ENCODE assay signal across 3 cellular contexts in the genomic region with DNA sequence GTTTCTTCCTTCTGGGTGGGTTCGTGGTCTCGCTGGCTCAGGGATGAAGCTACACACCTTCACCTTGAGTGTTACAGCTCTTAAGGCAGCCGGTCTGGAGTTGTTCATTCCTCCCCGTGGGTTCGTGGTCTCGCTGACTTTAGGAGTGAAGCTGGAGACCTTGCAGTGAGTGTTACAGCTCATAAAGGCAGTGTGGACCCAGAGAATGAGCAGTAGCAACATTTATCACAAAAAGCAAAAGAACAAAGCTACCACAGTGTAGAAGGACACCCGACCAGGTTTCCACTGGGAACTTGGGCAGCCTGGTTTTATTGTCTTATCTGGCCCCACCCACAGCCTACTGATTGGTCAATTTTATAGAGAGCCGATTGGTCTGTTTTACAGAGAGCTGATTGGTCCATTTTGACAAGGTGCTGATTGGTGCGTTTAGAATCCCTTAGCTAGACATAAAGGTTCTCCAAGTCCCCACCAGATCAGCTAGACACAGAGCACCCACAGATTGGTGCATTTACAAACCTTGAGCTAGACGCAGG.
TF ChIP-seq lines count a peak whose summit lies in the region.

No MANE protein-coding gene starts in this region.

TF ChIP-seq in SK-N-SH, 30 proteins besides CTCF, POLR2A, EP300 and RAD21 (continues in another document):
- TF ChIP-seq ELF1 (IDR thresholded peaks at IDR 0.05) (no peak), TEAD4 (IDR thresholded peaks at IDR 0.05; ENCODE audit: borderline replicate concordance, insufficient read depth) (no peak), FOXM1 (IDR thresholded peaks at IDR 0.05; ENCODE audit: low read depth) (no peak), PBX3 (IDR thresholded peaks at IDR 0.05) (no peak), RFX5 (IDR thresholded peaks at IDR 0.05; ENCODE audit: low read length) (no peak), RCOR1 (IDR thresholded peaks at IDR 0.05; ENCODE audit: low read length) (no peak), MXI1 (IDR thresholded peaks at IDR 0.05; ENCODE audit: low read depth, low read length) (no peak), MEF2A (IDR thresholded peaks at IDR 0.05; ENCODE audit: borderline replicate concordance, low read depth) (no peak), USF1 (IDR thresholded peaks at IDR 0.05; ENCODE audit: borderline replicate concordance, low read depth) (no peak), USF2 (IDR thresholded peaks at IDR 0.05; ENCODE audit: borderline replicate concordance, low read depth, low read length) (no peak), SMC3 (IDR thresholded peaks at IDR 0.05; ENCODE audit: low read depth, low read length) (no peak), IRF3 (IDR thresholded peaks at IDR 0.05; ENCODE audit: low read depth, low read length) (no peak), RXRA (IDR thresholded peaks at IDR 0.05; ENCODE audit: borderline replicate concordance, low read depth) (no peak), GATA2 (CRISPR knock-in tag; IDR thresholded peaks at IDR 0.05) (no peak), TAF1 (IDR thresholded peaks at IDR 0.05; ENCODE audit: borderline replicate concordance, low read depth, low read length) (no peak), NRF1 (IDR thresholded peaks at IDR 0.05; ENCODE audit: low read depth, low read length) (no peak), MAX (IDR thresholded peaks at IDR 0.05; ENCODE audit: low read depth) (no peak)

TF ChIP-seq in SK-N-SH treated with all-trans-retinoic acid at 6 μM for 48 hours, 23 proteins besides CTCF, POLR2A, EP300 and RAD21:
- TF ChIP-seq ESRRG (CRISPR knock-in tag; IDR thresholded peaks at IDR 0.05) = no peak
- TF ChIP-seq CSDC2 (CRISPR knock-in tag; IDR thresholded peaks at IDR 0.05) = no peak
- TF ChIP-seq TCF4 (CRISPR knock-in tag; IDR thresholded peaks at IDR 0.05; ENCODE audit: borderline replicate concordance) = no peak
- TF ChIP-seq OSR1 (CRISPR knock-in tag; IDR thresholded peaks at IDR 0.05) = no peak
- TF ChIP-seq GLIS3 (CRISPR knock-in tag; IDR thresholded peaks at IDR 0.05) = no peak
- TF ChIP-seq, protein P1, sequence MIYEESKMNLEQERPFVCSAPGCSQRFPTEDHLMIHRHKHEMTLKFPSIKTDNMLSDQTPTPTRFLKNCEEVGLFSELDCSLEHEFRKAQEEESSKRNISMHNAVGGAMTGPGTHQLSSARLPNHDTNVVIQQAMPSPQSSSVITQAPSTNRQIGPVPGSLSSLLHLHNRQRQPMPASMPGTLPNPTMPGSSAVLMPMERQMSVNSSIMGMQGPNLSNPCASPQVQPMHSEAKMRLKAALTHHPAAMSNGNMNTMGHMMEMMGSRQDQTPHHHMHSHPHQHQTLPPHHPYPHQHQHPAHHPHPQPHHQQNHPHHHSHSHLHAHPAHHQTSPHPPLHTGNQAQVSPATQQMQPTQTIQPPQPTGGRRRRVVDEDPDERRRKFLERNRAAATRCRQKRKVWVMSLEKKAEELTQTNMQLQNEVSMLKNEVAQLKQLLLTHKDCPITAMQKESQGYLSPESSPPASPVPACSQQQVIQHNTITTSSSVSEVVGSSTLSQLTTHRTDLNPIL (CRISPR knock-in tag; IDR thresholded peaks at IDR 0.05; ENCODE audit: low read depth) = no peak
- no peak for TF ChIP-seq TOX (CRISPR knock-in tag; IDR thresholded peaks at IDR 0.05; ENCODE audit: borderline replicate concordance)
- no peak for TF ChIP-seq ZFP3 (CRISPR knock-in tag; IDR thresholded peaks at IDR 0.05)
- no peak for TF ChIP-seq BACH2 (CRISPR knock-in tag; IDR thresholded peaks at IDR 0.05; ENCODE audit: borderline replicate concordance)
- TF ChIP-seq SNAI2 (CRISPR knock-in tag; IDR thresholded peaks at IDR 0.05) = no peak
- TF ChIP-seq PPARA (CRISPR knock-in tag; IDR thresholded peaks at IDR 0.05; ENCODE audit: borderline replicate concordance) = no peak
- TF ChIP-seq ZNF70 (CRISPR knock-in tag; IDR thresholded peaks at IDR 0.05) = no peak
- TF ChIP-seq, protein P2, sequence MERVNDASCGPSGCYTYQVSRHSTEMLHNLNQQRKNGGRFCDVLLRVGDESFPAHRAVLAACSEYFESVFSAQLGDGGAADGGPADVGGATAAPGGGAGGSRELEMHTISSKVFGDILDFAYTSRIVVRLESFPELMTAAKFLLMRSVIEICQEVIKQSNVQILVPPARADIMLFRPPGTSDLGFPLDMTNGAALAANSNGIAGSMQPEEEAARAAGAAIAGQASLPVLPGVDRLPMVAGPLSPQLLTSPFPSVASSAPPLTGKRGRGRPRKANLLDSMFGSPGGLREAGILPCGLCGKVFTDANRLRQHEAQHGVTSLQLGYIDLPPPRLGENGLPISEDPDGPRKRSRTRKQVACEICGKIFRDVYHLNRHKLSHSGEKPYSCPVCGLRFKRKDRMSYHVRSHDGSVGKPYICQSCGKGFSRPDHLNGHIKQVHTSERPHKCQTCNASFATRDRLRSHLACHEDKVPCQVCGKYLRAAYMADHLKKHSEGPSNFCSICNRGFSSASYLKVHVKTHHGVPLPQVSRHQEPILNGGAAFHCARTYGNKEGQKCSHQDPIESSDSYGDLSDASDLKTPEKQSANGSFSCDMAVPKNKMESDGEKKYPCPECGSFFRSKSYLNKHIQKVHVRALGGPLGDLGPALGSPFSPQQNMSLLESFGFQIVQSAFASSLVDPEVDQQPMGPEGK (CRISPR knock-in tag; IDR thresholded peaks at IDR 0.05; ENCODE audit: borderline replicate concordance) = no peak
- TF ChIP-seq ZNF8 (CRISPR knock-in tag; IDR thresholded peaks at IDR 0.05) = no peak
- TF ChIP-seq, protein P3, sequence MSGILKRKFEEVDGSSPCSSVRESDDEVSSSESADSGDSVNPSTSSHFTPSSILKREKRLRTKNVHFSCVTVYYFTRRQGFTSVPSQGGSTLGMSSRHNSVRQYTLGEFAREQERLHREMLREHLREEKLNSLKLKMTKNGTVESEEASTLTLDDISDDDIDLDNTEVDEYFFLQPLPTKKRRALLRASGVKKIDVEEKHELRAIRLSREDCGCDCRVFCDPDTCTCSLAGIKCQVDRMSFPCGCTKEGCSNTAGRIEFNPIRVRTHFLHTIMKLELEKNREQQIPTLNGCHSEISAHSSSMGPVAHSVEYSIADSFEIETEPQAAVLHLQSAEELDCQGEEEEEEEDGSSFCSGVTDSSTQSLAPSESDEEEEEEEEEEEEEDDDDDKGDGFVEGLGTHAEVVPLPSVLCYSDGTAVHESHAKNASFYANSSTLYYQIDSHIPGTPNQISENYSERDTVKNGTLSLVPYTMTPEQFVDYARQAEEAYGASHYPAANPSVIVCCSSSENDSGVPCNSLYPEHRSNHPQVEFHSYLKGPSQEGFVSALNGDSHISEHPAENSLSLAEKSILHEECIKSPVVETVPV (CRISPR knock-in tag; IDR thresholded peaks at IDR 0.05) = no peak
- TF ChIP-seq ZC3H10 (CRISPR knock-in tag; IDR thresholded peaks at IDR 0.05) = no peak
- no peak for TF ChIP-seq ZFP30 (CRISPR knock-in tag; IDR thresholded peaks at IDR 0.05)
- no peak for TF ChIP-seq ARNTL (CRISPR knock-in tag; IDR thresholded peaks at IDR 0.05; ENCODE audit: borderline replicate concordance, low read depth)
- TF ChIP-seq, protein P4, sequence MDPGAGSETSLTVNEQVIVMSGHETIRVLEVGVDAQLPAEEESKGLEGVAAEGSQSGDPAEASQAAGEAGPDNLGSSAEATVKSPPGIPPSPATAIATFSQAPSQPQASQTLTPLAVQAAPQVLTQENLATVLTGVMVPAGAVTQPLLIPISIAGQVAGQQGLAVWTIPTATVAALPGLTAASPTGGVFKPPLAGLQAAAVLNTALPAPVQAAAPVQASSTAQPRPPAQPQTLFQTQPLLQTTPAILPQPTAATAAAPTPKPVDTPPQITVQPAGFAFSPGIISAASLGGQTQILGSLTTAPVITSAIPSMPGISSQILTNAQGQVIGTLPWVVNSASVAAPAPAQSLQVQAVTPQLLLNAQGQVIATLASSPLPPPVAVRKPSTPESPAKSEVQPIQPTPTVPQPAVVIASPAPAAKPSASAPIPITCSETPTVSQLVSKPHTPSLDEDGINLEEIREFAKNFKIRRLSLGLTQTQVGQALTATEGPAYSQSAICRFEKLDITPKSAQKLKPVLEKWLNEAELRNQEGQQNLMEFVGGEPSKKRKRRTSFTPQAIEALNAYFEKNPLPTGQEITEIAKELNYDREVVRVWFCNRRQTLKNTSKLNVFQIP (CRISPR knock-in tag; IDR thresholded peaks at IDR 0.05; ENCODE audit: borderline replicate concordance, low read depth) = no peak

TF ChIP-seq in K562, 482 proteins besides CTCF, POLR2A, EP300 and RAD21:
- TF ChIP-seq KDM4B (IDR thresholded peaks at IDR 0.05; ENCODE audit: borderline replicate concordance in 2 of 2, low read depth in 1 of 2) (no peak), POLR2B (IDR thresholded peaks at IDR 0.05; ENCODE audit: low read depth, partially characterized antibody) (peak; percentile 19), FOS (IDR thresholded peaks at IDR 0.05; ENCODE audit: extremely low read depth, insufficient read length) (peak; percentile 36), PKNOX1 (IDR thresholded peaks at IDR 0.05) (no peak), PRDM10 (IDR thresholded peaks at IDR 0.05; ENCODE audit: partially characterized antibody) (no peak), PHF8 (IDR thresholded peaks at IDR 0.05; ENCODE audit: borderline replicate concordance, low read length) (peak; percentile 26; the same call in 1 of the 2 replicates), POLR2H (tag; IDR thresholded peaks at IDR 0.05; ENCODE audit: low read depth) (peak; percentile 42; the same call in 1 of the 2 replicates), SOX6 (IDR thresholded peaks at IDR 0.05) (no peak), MTA3 (IDR thresholded peaks at IDR 0.05; ENCODE audit: borderline replicate concordance) (0 out of 2 replicates have a peak, but pooled peaks have one; percentile 49), RBM22 (IDR thresholded peaks at IDR 0.05; ENCODE audit: low read depth, low read length, poor library complexity, severe bottlenecking) (no peak), GTF2A2 (tag; IDR thresholded peaks at IDR 0.05) (peak; percentile 70; the same call in 1 of the 2 replicates), ZNF24 (IDR thresholded peaks at IDR 0.05) (no peak), ZNF165 (CRISPR knock-in tag; IDR thresholded peaks at IDR 0.05; ENCODE audit: borderline replicate concordance) (no peak), NFYB (IDR thresholded peaks at IDR 0.05; ENCODE audit: extremely low read depth, insufficient read length) (peak; percentile 86), ZNF23 (CRISPR knock-in tag; IDR thresholded peaks at IDR 0.05) (no peak), RBFOX2 (IDR thresholded peaks at IDR 0.05; ENCODE audit: low read depth, low read length) (0 out of 2 replicates have a peak, but pooled peaks have one; percentile 17)
- TF ChIP-seq, protein P5, sequence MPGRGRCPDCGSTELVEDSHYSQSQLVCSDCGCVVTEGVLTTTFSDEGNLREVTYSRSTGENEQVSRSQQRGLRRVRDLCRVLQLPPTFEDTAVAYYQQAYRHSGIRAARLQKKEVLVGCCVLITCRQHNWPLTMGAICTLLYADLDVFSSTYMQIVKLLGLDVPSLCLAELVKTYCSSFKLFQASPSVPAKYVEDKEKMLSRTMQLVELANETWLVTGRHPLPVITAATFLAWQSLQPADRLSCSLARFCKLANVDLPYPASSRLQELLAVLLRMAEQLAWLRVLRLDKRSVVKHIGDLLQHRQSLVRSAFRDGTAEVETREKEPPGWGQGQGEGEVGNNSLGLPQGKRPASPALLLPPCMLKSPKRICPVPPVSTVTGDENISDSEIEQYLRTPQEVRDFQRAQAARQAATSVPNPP (IDR thresholded peaks at IDR 0.05; ENCODE audit: borderline replicate concordance, insufficient read depth, insufficient read length) = no peak
